In the genomic region with DNA sequence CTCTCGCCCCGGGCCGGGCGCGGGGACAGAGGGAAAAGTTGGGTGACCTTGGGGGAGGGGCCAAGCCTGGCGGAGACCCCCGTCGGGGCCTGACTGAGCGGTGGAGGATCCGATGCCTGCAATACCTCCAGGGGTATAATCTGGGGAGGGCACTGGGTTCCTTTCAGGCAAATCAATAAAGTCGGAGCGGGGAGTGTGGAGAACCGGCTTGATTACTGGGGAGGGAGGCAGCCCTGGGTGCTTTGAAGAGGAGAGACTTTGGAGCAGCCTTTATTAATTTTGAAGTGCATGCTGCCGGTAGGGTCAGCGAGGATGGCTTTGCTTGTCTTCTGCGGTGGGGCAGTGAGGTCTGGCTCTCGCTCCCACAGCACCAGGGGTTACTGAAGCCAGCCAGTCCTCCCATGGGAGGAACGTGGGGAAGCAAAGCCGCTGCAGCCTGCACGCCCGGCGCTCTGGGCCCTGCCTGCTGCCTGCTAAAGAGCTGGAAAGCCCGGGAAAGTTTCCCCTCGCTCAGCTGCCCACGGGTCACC, we compare ENCODE assay signal across 9 cellular contexts. TPM values are rescaled to one million over a fixed set of nuclear protein-coding genes. Genes with fewer than 3 reads are reported as not detected.
A peak's percentile ranks its signal among the peaks of the same experiment; 100 is the strongest.
DNase-seq lines count a peak whose midpoint lies in the region; ATAC-seq and TF ChIP-seq lines count a peak whose summit lies in the region.
"Had no signal": no experiment of that assay in that cellular context is flagged by ENCODE, and none has a peak within 500 bp of the region (broad histone marks: within the 10 kb centered on the region; RNA-seq: fewer than 3 reads in every experiment).

No MANE protein-coding gene starts in this region.

- H3K4me1 Mint-ChIP-seq in CD8-positive, alpha-beta memory T cell, result peaks cover 4 to 6% (median 5%) of the 10 kb centered on the region in 3 donors
- peaks cover 34% of the 10 kb centered on the region for H3K4me1 Mint-ChIP-seq in nephron progenitor cell

- CTCF ChIA-PET in CD8-positive, alpha-beta memory T cell (lab: Charles Lee), result interaction anchor here (1.2 kb wide), 1 partner anchor 12 kb away, joined by 3 read pairs; no protein-coding TSS in a partner anchor

- no peaks in the 10 kb centered on the region for H3K4me1 ChIP-seq in CD8-positive, alpha-beta memory T cell (ENCODE audit: insufficient read depth, low read length)

- POLR2A ChIA-PET in CD8-positive, alpha-beta memory T cell (lab: Charles Lee), result no interaction called here

- no peaks in the 10 kb centered on the region for H3K36me3 ChIP-seq in CD8-positive, alpha-beta memory T cell (ENCODE audit: insufficient read depth, low read length)

- no peak overlapping the region for H3K27ac ChIP-seq in CD8-positive, alpha-beta memory T cell (ENCODE audit: low read depth, low read length)

- H3K9me3 ChIP-seq in CD8-positive, alpha-beta memory T cell (ENCODE audit: low read length), result no peaks in the 10 kb centered on the region

- H3K27me3 Mint-ChIP-seq in CD8-positive, alpha-beta memory T cell, result peaks cover 34 to 73% of the 10 kb centered on the region in 2 donors
- peaks cover 73% of the 10 kb centered on the region for H3K27me3 Mint-ChIP-seq in nephron progenitor cell (ENCODE audit: low read depth, poor library complexity)

- ATAC-seq in esophagus mucosa (peak; percentile 14), GM18505 (IDR thresholded peaks at IDR 0.05; ENCODE audit: unreplicated experiment) (no peak)

- peaks cover 9% of the 10 kb centered on the region for H3K27me3 ChIP-seq in CD8-positive, alpha-beta memory T cell (ENCODE audit: insufficient read depth, low read length, poor library complexity, severe bottlenecking)

- no peak for DNase-seq in CD8-positive, alpha-beta memory T cell
- DNase-seq in NCI-H1092 (lab: John Stamatoyannopoulos, UW) (peak; percentile 44), nephron progenitor cell (peak; percentile 48), NCI-H2196 treated with DMSO at 0.1 percent for 48 hours (lab: John Stamatoyannopoulos, UW; ENCODE audit: unreplicated experiment) (no peak), A172 (ENCODE audit: low spot score) (no peak), kidney tubule cell (ENCODE audit: low spot score) (no peak)

- peaks cover 0 to 7% (median 0%) of the 10 kb centered on the region in 5 donors for H3K9me3 Mint-ChIP-seq in CD8-positive, alpha-beta memory T cell
- peaks cover 12% of the 10 kb centered on the region for H3K9me3 Mint-ChIP-seq in nephron progenitor cell

- H3K27ac Mint-ChIP-seq in CD8-positive, alpha-beta memory T cell, result no peak overlapping the region
- H3K27ac Mint-ChIP-seq in nephron progenitor cell, result no peak overlapping the region

- TF ChIP-seq POLR2A in GM18505 (IDR thresholded peaks at IDR 0.05; ENCODE audit: borderline replicate concordance, extremely low read depth, insufficient read depth, insufficient read length), result no peak

- peak overlapping the region in 4 of 7 donors; percentile 15 to 56 (median 31) for H3K4me3 Mint-ChIP-seq in CD8-positive, alpha-beta memory T cell
- peak overlapping the region; percentile 86 for H3K4me3 Mint-ChIP-seq in nephron progenitor cell

- H3K36me3 Mint-ChIP-seq in CD8-positive, alpha-beta memory T cell, result no peaks in the 10 kb centered on the region
- no peaks in the 10 kb centered on the region for H3K36me3 Mint-ChIP-seq in nephron progenitor cell (ENCODE audit: low read depth)

- H3K4me3 ChIP-seq in CD8-positive, alpha-beta memory T cell (ENCODE audit: low read length), result no peak overlapping the region

- TF ChIP-seq CTCF in nephron progenitor cell (IDR thresholded peaks at IDR 0.05), result no peak

RNA-seq across cellular contexts. Expression of gene LGI2, which starts 0.4 kb away (rescaled TPM):
- total RNA-seq in CD8-positive, alpha-beta memory T cell, result not detected
- not detected for polyA plus RNA-seq in CD8-positive, alpha-beta memory T cell
- total RNA-seq in esophagus mucosa, result 0.20 TPM
- 0.19 and 0.93 TPM in 2 replicates for total RNA-seq in A172 (2014; rRNA removed; shearing (Covaris generic))
- total RNA-seq: bronchial epithelial cell had no signal

Comparison
In these comparisons a context has a peak if more than half of its experiments do, and no peak if none do; other contexts are left out.
1. DNase-seq: peak in NCI-H1092 (single experiment) and nephron progenitor cell (single experiment); none in CD8-positive, alpha-beta memory T cell (0 of 5), NCI-H2196 treated with DMSO at 0.1 percent for 48 hours (single experiment), A172 (single experiment) and kidney tubule cell (single experiment).